In the genomic region with DNA sequence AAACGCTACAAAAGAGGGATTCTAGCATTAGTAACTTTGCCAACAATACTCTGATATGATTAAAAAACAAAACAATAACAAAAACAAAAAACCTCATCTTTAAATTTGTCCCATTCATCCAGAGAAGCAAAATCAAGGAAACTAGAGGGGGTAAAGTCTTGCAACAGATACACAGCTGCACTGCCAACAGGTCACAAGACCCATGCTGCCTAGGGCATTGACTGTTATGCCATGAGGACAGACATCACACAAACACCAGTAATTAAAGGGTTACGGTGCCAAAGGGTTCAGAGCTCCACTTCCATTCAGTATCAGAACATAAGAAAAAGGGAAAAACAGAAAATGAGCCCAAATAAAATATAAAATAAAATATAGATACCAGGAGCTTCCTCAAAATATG, we compare ENCODE assay signal across 8 cellular contexts. TPM values are rescaled to one million over a fixed set of nuclear protein-coding genes. Genes with fewer than 3 reads are reported as not detected.
A peak's percentile ranks its signal among the peaks of the same experiment; 100 is the strongest.
DNase-seq lines count a peak whose midpoint lies in the region; ATAC-seq and TF ChIP-seq lines count a peak whose summit lies in the region.

No MANE protein-coding gene starts in this region.

- TF ChIP-seq CTCF in AG09309 (IDR thresholded peaks at IDR 0.05; ENCODE audit: control insufficient read depth, insufficient read depth, low read depth, low read length, missing control alignments), result no peak
- no peak for TF ChIP-seq CTCF in HCT116 (IDR thresholded peaks at IDR 0.05 in 2 of 3, conservative IDR thresholded peaks at IDR 0.05 in 1 of 3; ENCODE audit: borderline replicate concordance in 1 of 3, insufficient read depth in 1 of 3, low read depth in 2 of 3, low read length in 2 of 3)
- TF ChIP-seq CTCF in adrenal gland (IDR thresholded peaks at IDR 0.05), result no peak

- 22 to 36% (median 27%) methylated on average over 2 of the region's 2 CpGs for WGBS in adrenal gland, 4 donors

- CTCF ChIA-PET in HCT116 (lab: Charles Lee), result no interaction called here

- BruUV-seq in HCT116 (replicated peaks; lab: Mats Ljungman, UMichigan), result TSS peak; percentile 40

- H3K27ac ChIP-seq in HCT116 (ENCODE audit: low read depth, low read length), result no peak overlapping the region
- peak overlapping the region in 2 of 5 donors; percentile 82 to 94 for H3K27ac ChIP-seq in adrenal gland

- peaks cover 7 to 15% of the 10 kb centered on the region in 2 experiments; a peak in 3 of 4 replicates for H3K4me1 ChIP-seq in HCT116 (ENCODE audit: control insufficient read depth in 1 of 2, insufficient read depth in 2 of 2, low read length in 2 of 2)
- H3K4me1 ChIP-seq in adrenal gland (replicated peaks in 1 of 2), result peaks cover 22 to 41% of the 10 kb centered on the region in 2 donors

- POLR2A ChIA-PET in HCT116 (lab: Charles Lee), result no interaction called here

- no peaks in the 10 kb centered on the region for H3K9me2 ChIP-seq in HCT116 (ENCODE audit: insufficient read depth)

- H3K9me3 ChIP-seq in HCT116 (ENCODE audit: control insufficient read depth in 1 of 2, insufficient read depth in 1 of 2, low read depth in 1 of 2, low read length in 2 of 2) (no peaks in the 10 kb centered on the region), adrenal gland (replicated peaks in 1 of 3) (no peaks in the 10 kb centered on the region)

- H3K4me3 ChIP-seq in AG09309 (ENCODE audit: control insufficient read depth, low read depth, low read length) (peak overlapping the region; percentile 81), HCT116 (replicated peaks in 1 of 2; ENCODE audit: low read depth in 1 of 2, low read length in 2 of 2) (peak overlapping the region in 1 of 2 experiments; percentile 81; a peak in 3 of 4 replicates), adrenal gland (peak overlapping the region in 1 of 4 donors; percentile 99)

- TF ChIP-seq POLR2A in HCT116 (IDR thresholded peaks at IDR 0.05; ENCODE audit: borderline replicate concordance, extremely low read depth, insufficient read depth, insufficient read length) (no peak), adrenal gland (IDR thresholded peaks at IDR 0.05) (no peak)

- RAD21 ChIA-PET in HCT116 (lab: Charles Lee; ENCODE audit: low non-redundant PET in 1 of 2, low total read pairs in 2 of 2, uncharacterized antibody in 2 of 2, unreplicated experiment in 2 of 2), result no interaction called here

- TF ChIP-seq RAD21 in HCT116 (IDR thresholded peaks at IDR 0.05; ENCODE audit: low read depth), result no peak

- no peaks in the 10 kb centered on the region for H3K27me3 ChIP-seq in HCT116 (ENCODE audit: insufficient read depth, low read length)
- H3K27me3 ChIP-seq in adrenal gland, result no peaks in the 10 kb centered on the region

- H3K9ac ChIP-seq in HCT116 (ENCODE audit: low read length), result no peak overlapping the region

- H2AFZ ChIP-seq in HCT116 (ENCODE audit: low read depth, low read length, poor library complexity, severe bottlenecking), result no peak overlapping the region

- no peak for ATAC-seq in HCT116
- no peak for ATAC-seq in HG03457 (IDR thresholded peaks at IDR 0.05; ENCODE audit: unreplicated experiment)

- H4K20me1 ChIP-seq in HCT116 (ENCODE audit: insufficient read depth), result peaks cover 8% of the 10 kb centered on the region; the same call in 1 of the 2 replicates

- intact Hi-C loops in HCT116 (cut with micrococcal nuclease), result no loop called here
- intact Hi-C loops in adrenal gland (cut with DNase I), result no loop called here

- H3K36me3 ChIP-seq in HCT116 (ENCODE audit: control insufficient read depth in 1 of 2, insufficient read depth in 2 of 2, low read length in 2 of 2) (0 out of 4 replicates have a peak, but pooled peaks cover 0 to 2% of the 10 kb centered on the region in 2 experiments), adrenal gland (replicated peaks in 1 of 2) (no peaks in the 10 kb centered on the region)

- peak overlapping the region; percentile 75; the same call in 1 of the 2 replicates for H3K4me2 ChIP-seq in HCT116 (ENCODE audit: low read length)

- DNase-seq in AG09309 (ENCODE audit: low read depth) (no peak), HCT116 (ENCODE audit: low read depth, low spot score) (no peak), adrenal gland (peak in 4 of 7 donors; percentile 62 to 68 (median 65)), medulla oblongata (ENCODE audit: extremely low spot score) (peak; percentile 70), glomerular visceral epithelial cell (ENCODE audit: extremely low spot score) (no peak), NCI-H82 treated with DMSO at 0.1 percent for 48 hours (lab: John Stamatoyannopoulos, UW; ENCODE audit: unreplicated experiment) (no peak), HK-2 (ENCODE audit: unreplicated experiment) (no peak)

- H3K79me2 ChIP-seq in HCT116 (ENCODE audit: insufficient read depth, low read length), result peaks cover 62% of the 10 kb centered on the region

TF ChIP-seq in HCT116, 20 proteins besides CTCF, POLR2A, EP300 and RAD21:
- no peak for TF ChIP-seq FOSL1 (IDR thresholded peaks at IDR 0.05; ENCODE audit: low read depth)
- TF ChIP-seq SRF (IDR thresholded peaks at IDR 0.05; ENCODE audit: low read depth), result no peak
- no peak for TF ChIP-seq ZFX (IDR thresholded peaks at IDR 0.05)
- TF ChIP-seq, protein P1, sequence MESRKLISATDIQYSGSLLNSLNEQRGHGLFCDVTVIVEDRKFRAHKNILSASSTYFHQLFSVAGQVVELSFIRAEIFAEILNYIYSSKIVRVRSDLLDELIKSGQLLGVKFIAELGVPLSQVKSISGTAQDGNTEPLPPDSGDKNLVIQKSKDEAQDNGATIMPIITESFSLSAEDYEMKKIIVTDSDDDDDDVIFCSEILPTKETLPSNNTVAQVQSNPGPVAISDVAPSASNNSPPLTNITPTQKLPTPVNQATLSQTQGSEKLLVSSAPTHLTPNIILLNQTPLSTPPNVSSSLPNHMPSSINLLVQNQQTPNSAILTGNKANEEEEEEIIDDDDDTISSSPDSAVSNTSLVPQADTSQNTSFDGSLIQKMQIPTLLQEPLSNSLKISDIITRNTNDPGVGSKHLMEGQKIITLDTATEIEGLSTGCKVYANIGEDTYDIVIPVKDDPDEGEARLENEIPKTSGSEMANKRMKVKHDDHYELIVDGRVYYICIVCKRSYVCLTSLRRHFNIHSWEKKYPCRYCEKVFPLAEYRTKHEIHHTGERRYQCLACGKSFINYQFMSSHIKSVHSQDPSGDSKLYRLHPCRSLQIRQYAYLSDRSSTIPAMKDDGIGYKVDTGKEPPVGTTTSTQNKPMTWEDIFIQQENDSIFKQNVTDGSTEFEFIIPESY (IDR thresholded peaks at IDR 0.05; ENCODE audit: extremely low read depth, insufficient replicate concordance, low read length), result no peak
- TF ChIP-seq JUND (IDR thresholded peaks at IDR 0.05), result no peak

RNA-seq across cellular contexts. Expression of a gene that starts 1.6 kb away (rescaled TPM):
- total RNA-seq in HCT116 (2021; ENCODE audit: unreplicated experiment), result 32.3 TPM
- 30.9 and 31.8 TPM in 2 replicates for polyA plus RNA-seq in HCT116 (2012)
- total RNA-seq in adrenal gland, result 10 to 100 TPM; 37.5 to 53.6 (median 47.7) TPM
- 10 to 100 TPM; 23.8 to 38.5 (median 38.2) TPM for polyA plus RNA-seq in adrenal gland

RNA-seq across cellular contexts. Expression of a gene that starts 52.6 kb away (rescaled TPM):
- 180 TPM for total RNA-seq in HCT116 (2021; ENCODE audit: unreplicated experiment)
- polyA plus RNA-seq in HCT116 (2012), result 404 and 522 TPM in 2 replicates
- 100 to 1,000 TPM in 6 of 8 donors, 10 to 100 TPM in 2; 79.4 to 163 (median 128) TPM for total RNA-seq in adrenal gland
- polyA plus RNA-seq in adrenal gland, result 100 to 1,000 TPM in 2 of 3 donors, 10 to 100 TPM in 1; 82.9 to 339 (median 253) TPM

Comparison
In these comparisons a context has a peak if more than half of its experiments do, and no peak if none do; other contexts are left out.
1. DNase-seq: peak in adrenal gland (4 of 7) and medulla oblongata (single experiment); none in AG09309 (single experiment), HCT116 (single experiment), glomerular visceral epithelial cell (single experiment), NCI-H82 treated with DMSO at 0.1 percent for 48 hours (single experiment) and HK-2 (single experiment).